In genomic region chr20:14197097-14197496, GRCh38 we compare ENCODE assay signal across 22 cellular contexts.
DNase-seq lines count a peak whose midpoint lies in the region; ATAC-seq and TF ChIP-seq lines count a peak whose summit lies in the region.
"Had no signal": no experiment of that assay in that cellular context is flagged by ENCODE, and none has a peak within 500 bp of the region (broad histone marks: within the 10 kb centered on the region; RNA-seq: fewer than 3 reads in every experiment).

No MANE protein-coding gene starts in this region.

- no peak for ATAC-seq in stimulated activated naive CD8-positive, alpha-beta T cell treated with anti-CD3 and anti-CD28 coated beads, Interleukin-15, amount 100 ng/mL, for 72 hours
- ATAC-seq in upper lobe of right lung, result no peak
- ATAC-seq: activated naive CD4-positive, alpha-beta T cell treated with anti-CD3 and anti-CD28 coated beads, Interleukin-2, amount 50 U/mL, for 72 hours; HCT116; heart left ventricle had no signal

- TF ChIP-seq CTCF in fibroblast of the aortic adventitia (IDR thresholded peaks at IDR 0.05; ENCODE audit: insufficient read depth, low read length), result no peak
- TF ChIP-seq CTCF in upper lobe of right lung (IDR thresholded peaks at IDR 0.05), result no peak

- H3K27me3 Mint-ChIP-seq in stimulated activated naive CD8-positive, alpha-beta T cell treated with anti-CD3 and anti-CD28 coated beads, Interleukin-15, amount 100 ng/mL, for 72 hours, result no peaks in the 10 kb centered on the region

- H3K27me3 ChIP-seq in adipocyte (replicated peaks; ENCODE audit: control insufficient read depth, insufficient read depth, low read length), result no peaks in the 10 kb centered on the region
- H3K27me3 ChIP-seq in upper lobe of right lung, result no peaks in the 10 kb centered on the region
- H3K27me3 ChIP-seq: heart left ventricle had no signal

- peak overlapping the region; percentile 47 for H3K9ac ChIP-seq in adipocyte (ENCODE audit: low read length)

- no peak overlapping the region for H3K27ac Mint-ChIP-seq in stimulated activated naive CD8-positive, alpha-beta T cell treated with anti-CD3 and anti-CD28 coated beads, Interleukin-15, amount 100 ng/mL, for 72 hours
- H3K27ac Mint-ChIP-seq: activated naive CD4-positive, alpha-beta T cell treated with anti-CD3 and anti-CD28 coated beads, Interleukin-2, amount 50 U/mL, for 72 hours; brain; CD14-positive monocyte; naive B cell had no signal

- intact Hi-C loops in upper lobe of right lung (cut with DNase I), result no loop called here

- no peaks in the 10 kb centered on the region for H3K9me3 ChIP-seq in adipocyte (ENCODE audit: control insufficient read depth, low read length)
- H3K9me3 ChIP-seq in upper lobe of right lung, result peaks cover 3% of the 10 kb centered on the region
- H3K9me3 ChIP-seq: heart left ventricle had no signal

- H3K9me3 Mint-ChIP-seq in stimulated activated naive CD8-positive, alpha-beta T cell treated with anti-CD3 and anti-CD28 coated beads, Interleukin-15, amount 100 ng/mL, for 72 hours, result peaks cover 0 to 7% of the 10 kb centered on the region in 2 donors

- H3K4me1 ChIP-seq in adipocyte (ENCODE audit: control insufficient read depth, insufficient read depth, low read length), result peaks cover 25% of the 10 kb centered on the region
- H3K4me1 ChIP-seq in upper lobe of right lung, result peaks cover 3% of the 10 kb centered on the region
- H3K4me1 ChIP-seq: heart left ventricle had no signal

- no peak overlapping the region for H3K4me3 Mint-ChIP-seq in stimulated activated naive CD8-positive, alpha-beta T cell treated with anti-CD3 and anti-CD28 coated beads, Interleukin-15, amount 100 ng/mL, for 72 hours
- H3K4me3 Mint-ChIP-seq: brain, CD14-positive monocyte, naive B cell had no signal

- no peaks in the 10 kb centered on the region for H3K4me1 Mint-ChIP-seq in stimulated activated naive CD8-positive, alpha-beta T cell treated with anti-CD3 and anti-CD28 coated beads, Interleukin-15, amount 100 ng/mL, for 72 hours
- H3K4me1 Mint-ChIP-seq: CD14-positive monocyte, naive B cell had no signal

- H3K4me3 ChIP-seq in adipocyte (ENCODE audit: low read length) (no peak overlapping the region), fibroblast of the aortic adventitia (ENCODE audit: low read depth, low read length) (no peak overlapping the region), upper lobe of right lung (no peak overlapping the region)
- H3K4me3 ChIP-seq: heart left ventricle had no signal

- H3K36me3 ChIP-seq in adipocyte (ENCODE audit: control insufficient read depth, insufficient read depth, low read length, severe bottlenecking) (no peaks in the 10 kb centered on the region), upper lobe of right lung (no peaks in the 10 kb centered on the region)
- H3K36me3 ChIP-seq: heart left ventricle had no signal

- H3K27ac ChIP-seq in upper lobe of right lung, result no peak overlapping the region
- H3K27ac ChIP-seq: heart left ventricle, HL-60 had no signal

- DNase-seq in A172 (ENCODE audit: low spot score) (peak; percentile 54), GM04503 (ENCODE audit: low read depth) (peak; percentile 44), adipocyte (ENCODE audit: low read depth) (peak; percentile 50), fibroblast of the aortic adventitia (ENCODE audit: low read depth) (peak; percentile 85), glomerular visceral epithelial cell (ENCODE audit: extremely low spot score) (no peak), upper lobe of right lung (no peak)
- DNase-seq in stimulated activated naive CD8-positive, alpha-beta T cell treated with anti-CD3 and anti-CD28 coated beads, Interleukin-15, amount 100 ng/mL, for 72 hours, result no peak
- no peak for DNase-seq in activated CD4-positive, alpha-beta T cell treated with anti-CD3 and anti-CD28 coated beads for 48 hours
- DNase-seq: cortex of kidney; heart left ventricle; naive B cell; NCI-H2029 treated with DMSO at 0.1 percent for 48 hours; NCI-H82; occipital lobe; small intestine; stimulated activated CD4-positive, alpha-beta T cell treated with anti-CD3 and anti-CD28 coated beads, Interleukin-2, amount 100 ng/mL, for 24 hours; T-helper 9 cell had no signal

Comparison
In these comparisons a context has a peak if more than half of its experiments do, and no peak if none do; other contexts are left out.
1. DNase-seq: peak in A172 (single experiment), GM04503 (single experiment), adipocyte (single experiment) and fibroblast of the aortic adventitia (single experiment); none in stimulated activated naive CD8-positive, alpha-beta T cell treated with anti-CD3 and anti-CD28 coated beads, Interleukin-15, amount 100 ng/mL, for 72 hours (0 of 2), activated CD4-positive, alpha-beta T cell treated with anti-CD3 and anti-CD28 coated beads for 48 hours (single experiment), glomerular visceral epithelial cell (single experiment) and upper lobe of right lung (single experiment).